In the genomic region with DNA sequence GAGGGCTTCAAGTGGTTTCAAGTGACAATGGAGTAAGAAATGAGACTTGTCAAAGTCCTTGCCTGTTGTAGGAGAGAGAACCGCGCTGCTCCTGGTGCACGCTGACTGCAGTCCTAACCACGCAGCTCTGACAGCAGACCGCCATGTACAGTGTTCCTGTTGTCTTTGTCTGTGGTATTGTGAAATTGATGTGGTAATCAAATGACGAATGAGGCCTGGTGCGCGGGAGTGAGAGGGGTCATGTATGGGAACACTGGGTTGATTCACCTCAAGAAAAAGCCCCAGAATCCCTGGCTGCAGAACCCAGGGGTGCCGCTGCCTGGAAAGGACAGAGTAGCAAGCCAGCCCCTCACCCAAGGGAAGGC, we compare ENCODE assay signal across 9 cellular contexts.
A peak's percentile ranks its signal among the peaks of the same experiment; 100 is the strongest.
DNase-seq lines count a peak whose midpoint lies in the region; ATAC-seq and TF ChIP-seq lines count a peak whose summit lies in the region.
"Had no signal": no experiment of that assay in that cellular context is flagged by ENCODE, and none has a peak within 500 bp of the region (broad histone marks: within the 10 kb centered on the region; RNA-seq: fewer than 3 reads in every experiment).

No MANE protein-coding gene starts in this region.

- peaks cover 0 to 9% of the 10 kb centered on the region in 2 donors for H3K4me1 ChIP-seq in breast epithelium
- H3K4me1 ChIP-seq in neutrophil (ENCODE audit: control insufficient read depth in 1 of 2, insufficient read depth in 1 of 2, low read depth in 1 of 2, low read length in 1 of 2): peaks cover 72 to 76% of the 10 kb centered on the region in 2 experiments
- H3K4me1 ChIP-seq in hepatocyte (ENCODE audit: insufficient read depth): no peaks in the 10 kb centered on the region

- intact Hi-C loops in breast epithelium (cut with DNase I; ENCODE audit: low total_unique reads): no loop called here

- H3K9me3 ChIP-seq in breast epithelium (no peaks in the 10 kb centered on the region), neutrophil (no peaks in the 10 kb centered on the region), hepatocyte (ENCODE audit: low read depth) (no peaks in the 10 kb centered on the region)

- peak; percentile 22 for DNase-seq in activated gamma-delta T cell treated with Interleukin-2 at 50 U/mL for 16 hours
- DNase-seq in activated gamma-delta T cell (lab: John Stamatoyannopoulos, UW): no peak
- DNase-seq in breast epithelium (ENCODE audit: low spot score in 2 of 2): peak in 1 of 2 donors; percentile 42
- no peak for DNase-seq in hepatocyte (ENCODE audit: low spot score)
- DNase-seq in DMS53 treated with DMSO at 0.1 percent for 48 hours (lab: John Stamatoyannopoulos, UW; ENCODE audit: unreplicated experiment): no peak

- H2AFZ ChIP-seq in hepatocyte: no peak overlapping the region

- no peak for TF ChIP-seq POLR2A in breast epithelium (IDR thresholded peaks at IDR 0.05)

- no peaks in the 10 kb centered on the region for H4K20me1 ChIP-seq in hepatocyte (ENCODE audit: insufficient read depth, poor library complexity, severe bottlenecking)

- TF ChIP-seq CTCF in breast epithelium (IDR thresholded peaks at IDR 0.05) (no peak), neutrophil (IDR thresholded peaks at IDR 0.05) (peak; percentile 47), hepatocyte (IDR thresholded peaks at IDR 0.05; ENCODE audit: poor library complexity) (no peak)

- peaks cover 4% of the 10 kb centered on the region for H3K79me2 ChIP-seq in hepatocyte

- 77% methylated on average over 9 of the region's 9 CpGs for WGBS in hepatocyte (ENCODE audit: low lambda C conversion rate, missing lambda C conversion rate)

- H3K36me3 ChIP-seq in breast epithelium (no peaks in the 10 kb centered on the region), neutrophil (no peaks in the 10 kb centered on the region), hepatocyte (replicated peaks; ENCODE audit: insufficient read depth, low read depth) (no peaks in the 10 kb centered on the region)

- no peak overlapping the region for H3K4me2 ChIP-seq in hepatocyte
- H3K4me2 ChIP-seq: KMS-11 had no signal

- H3K27me3 ChIP-seq in breast epithelium (no peaks in the 10 kb centered on the region), neutrophil (no peaks in the 10 kb centered on the region), hepatocyte (no peaks in the 10 kb centered on the region)

- no peaks in the 10 kb centered on the region for H3K9me2 ChIP-seq in hepatocyte (replicated peaks; ENCODE audit: insufficient read depth)

- ATAC-seq in GM18858 (IDR thresholded peaks at IDR 0.05; ENCODE audit: unreplicated experiment): no peak
- no peak for ATAC-seq in HG03175 (IDR thresholded peaks at IDR 0.05; ENCODE audit: unreplicated experiment)

- H3K4me3 ChIP-seq in breast epithelium (peak overlapping the region in 1 of 3 donors; percentile 23), neutrophil (ENCODE audit: low read depth in 1 of 2, low read length in 1 of 2) (peak overlapping the region; percentile 38 to 55), hepatocyte (no peak overlapping the region)

- H3K27ac ChIP-seq in breast epithelium (peak overlapping the region; percentile 66 to 87), neutrophil (peak overlapping the region; percentile 95), hepatocyte (no peak overlapping the region)
- H3K27ac ChIP-seq: KMS-11 had no signal
